8 cellular contexts compared by ENCODE assay signal in the genomic region with DNA sequence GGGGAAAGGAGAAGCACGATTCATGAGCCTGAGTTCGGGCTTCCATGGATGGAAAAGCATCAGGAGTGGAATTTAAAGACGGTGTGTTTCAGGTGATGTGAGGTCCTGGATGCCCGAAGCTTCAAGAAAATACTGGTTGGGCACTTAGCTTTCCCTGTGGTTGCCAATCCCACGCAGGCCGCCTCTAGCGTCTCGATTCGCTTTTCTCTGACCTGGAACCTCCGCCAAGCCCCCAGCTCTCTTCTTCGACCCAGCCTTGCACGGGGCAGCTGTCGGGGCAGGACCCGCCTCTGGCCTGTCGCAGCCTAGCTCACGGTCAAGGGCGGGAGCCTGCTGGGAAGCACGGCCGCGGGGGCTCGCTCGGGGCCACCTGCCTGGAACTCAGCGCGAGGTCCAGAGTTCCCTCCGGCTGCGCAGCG. TPM values are rescaled to one million over a fixed set of nuclear protein-coding genes. Genes with fewer than 3 reads are reported as not detected.
DNase-seq lines count a peak whose midpoint lies in the region; ATAC-seq lines count a peak whose summit lies in the region.

No MANE protein-coding gene starts in this region.

- H3K4me1 Mint-ChIP-seq in naive thymus-derived CD8-positive, alpha-beta T cell, result peaks cover 10 to 24% (median 15%) of the 10 kb centered on the region in 4 donors

- H3K79me2 ChIP-seq in ACC112 (ENCODE audit: control insufficient read depth, insufficient read depth, low read length, unreplicated experiment), result no peaks in the 10 kb centered on the region

- H3K36me3 ChIP-seq in ACC112 (ENCODE audit: insufficient read depth, low read length) (no peaks in the 10 kb centered on the region), HUES64 (ENCODE audit: insufficient read depth, low read length) (no peaks in the 10 kb centered on the region), ectodermal cell (ENCODE audit: control insufficient read depth, insufficient read depth, low read length) (no peaks in the 10 kb centered on the region), SJCRH30 (no peaks in the 10 kb centered on the region)

- 9% methylated on average over 27 of the region's 27 CpGs for WGBS in HUES64
- WGBS in ectodermal cell, 2 experiments, result 9 to 10% methylated on average over 27 of the region's 27 CpGs

- POLR2A ChIA-PET in naive thymus-derived CD8-positive, alpha-beta T cell (lab: Charles Lee), result no interaction called here

- peak overlapping the region; percentile 11 for H2AFZ ChIP-seq in ACC112 (ENCODE audit: low read length, unreplicated experiment)

- H3K9me3 ChIP-seq in HUES64 (ENCODE audit: insufficient read depth, low read depth, low read length), result peaks cover 19% of the 10 kb centered on the region
- no peaks in the 10 kb centered on the region for H3K9me3 ChIP-seq in ectodermal cell (ENCODE audit: control insufficient read depth, low read length)
- H3K9me3 ChIP-seq in SJCRH30 (replicated peaks), result no peaks in the 10 kb centered on the region; the same call in 1 of the 2 replicates

- peak overlapping the region; percentile 75 for H3K4me3 ChIP-seq in ACC112 (ENCODE audit: low read depth, low read length)
- peak overlapping the region; percentile 58 for H3K4me3 ChIP-seq in HUES64 (ENCODE audit: low read length)
- peak overlapping the region; percentile 33 for H3K4me3 ChIP-seq in ectodermal cell (ENCODE audit: insufficient read depth, low read depth, low read length)
- no peak overlapping the region for H3K4me3 ChIP-seq in SJCRH30

- H3K9ac ChIP-seq in HUES64 (ENCODE audit: low read depth, low read length), result no peak overlapping the region; the same call in 1 of the 2 replicates

- DNase-seq in naive thymus-derived CD8-positive, alpha-beta T cell, result no peak
- DNase-seq in NCI-H2029 treated with DMSO at 0.1 percent for 48 hours (lab: John Stamatoyannopoulos, UW) (no peak), SJCRH30 (no peak)

- peak overlapping the region; percentile 65 to 92 (median 80) for H3K4me3 Mint-ChIP-seq in naive thymus-derived CD8-positive, alpha-beta T cell

- H3K27me3 ChIP-seq in ACC112 (ENCODE audit: insufficient read depth, low read length), result peaks cover 43% of the 10 kb centered on the region
- peaks cover 52% of the 10 kb centered on the region for H3K27me3 ChIP-seq in HUES64 (ENCODE audit: insufficient read depth, low read length)
- peaks cover 50% of the 10 kb centered on the region for H3K27me3 ChIP-seq in ectodermal cell (ENCODE audit: control insufficient read depth, insufficient read depth, low read length, poor library complexity, severe bottlenecking)
- no peaks in the 10 kb centered on the region for H3K27me3 ChIP-seq in SJCRH30

- H3K27ac Mint-ChIP-seq in naive thymus-derived CD8-positive, alpha-beta T cell, result peak overlapping the region in 4 of 10 donors; percentile 5 to 69 (median 24)

- H3K27ac ChIP-seq in ACC112 (ENCODE audit: low read depth, low read length), result no peak overlapping the region
- H3K27ac ChIP-seq in HUES64 (ENCODE audit: low read depth, low read length), result no peak overlapping the region
- H3K27ac ChIP-seq in ectodermal cell (ENCODE audit: insufficient read depth, low read depth, low read length, poor library complexity, severe bottlenecking), result no peak overlapping the region
- no peak overlapping the region for H3K27ac ChIP-seq in SJCRH30

- H3K27me3 Mint-ChIP-seq in naive thymus-derived CD8-positive, alpha-beta T cell, result peaks cover 7 to 19% (median 14%) of the 10 kb centered on the region in 5 donors

- no peak for ATAC-seq in naive thymus-derived CD8-positive, alpha-beta T cell
- ATAC-seq in GM18907 (IDR thresholded peaks at IDR 0.05; ENCODE audit: unreplicated experiment) (no peak), GM19455 (IDR thresholded peaks at IDR 0.05; ENCODE audit: unreplicated experiment) (no peak)

- no peaks in the 10 kb centered on the region for H3K4me1 ChIP-seq in ACC112 (ENCODE audit: control insufficient read depth, insufficient read depth, low read length, unreplicated experiment)
- H3K4me1 ChIP-seq in HUES64 (ENCODE audit: insufficient read depth, low read length), result no peaks in the 10 kb centered on the region
- no peaks in the 10 kb centered on the region for H3K4me1 ChIP-seq in ectodermal cell (ENCODE audit: control insufficient read depth, insufficient read depth, low read length)
- no peaks in the 10 kb centered on the region for H3K4me1 ChIP-seq in SJCRH30

- peaks cover 4 to 11% (median 8%) of the 10 kb centered on the region in 3 donors for H3K36me3 Mint-ChIP-seq in naive thymus-derived CD8-positive, alpha-beta T cell

- H3K9me3 Mint-ChIP-seq in naive thymus-derived CD8-positive, alpha-beta T cell, result peaks cover 0 to 13% (median 7%) of the 10 kb centered on the region in 9 donors

RNA-seq across cellular contexts. Expression of a gene that starts 0.3 kb away (rescaled TPM):
- 0.35 TPM for polyA plus RNA-seq in HUES64 (2013, experiment 1 of 2)
- 0.19 TPM for polyA plus RNA-seq in HUES64 (2013, experiment 2 of 2)
- polyA plus RNA-seq in ectodermal cell (2013, experiment 1 of 4), result 0.52 TPM
- polyA plus RNA-seq in ectodermal cell (2013, experiment 2 of 4), result 0.27 TPM
- not detected for polyA plus RNA-seq in ectodermal cell (2013, experiment 3 of 4)
- polyA plus RNA-seq in ectodermal cell (2013, experiment 4 of 4), result 0.36 TPM
- total RNA-seq in naive thymus-derived CD8-positive, alpha-beta T cell, result 1 to 10 TPM; 2.0 to 2.7 TPM
- under 1 TPM; 0.29 to 0.71 (median 0.44) TPM for polyA plus RNA-seq in naive thymus-derived CD8-positive, alpha-beta T cell
- total RNA-seq in SJCRH30 (2014; rRNA removed; shearing (Covaris generic)), result not detected in 2 replicates
